ENCODE assay signal across 27 cellular contexts in genomic region chr5:79526493-79526892, GRCh38. TPM values are rescaled to one million over a fixed set of nuclear protein-coding genes. Genes with fewer than 3 reads are reported as not detected.
A peak's percentile ranks its signal among the peaks of the same experiment; 100 is the strongest.
DNase-seq lines count a peak whose midpoint lies in the region; ATAC-seq and TF ChIP-seq lines count a peak whose summit lies in the region.
"Had no signal": no experiment of that assay in that cellular context is flagged by ENCODE, and none has a peak within 500 bp of the region (broad histone marks: within the 10 kb centered on the region; RNA-seq: fewer than 3 reads in every experiment).

No MANE protein-coding gene starts in this region.

- H3K4me1 ChIP-seq in gastrocnemius medialis: peaks cover 7 to 10% of the 10 kb centered on the region in 2 donors
- H3K4me1 ChIP-seq in mesenchymal stem cell (ENCODE audit: control insufficient read depth, insufficient read depth, low read depth, low read length): no peaks in the 10 kb centered on the region
- H3K4me1 ChIP-seq: A549, BE2C, BLaER1, Caco-2 had no signal

- H3K4me3 ChIP-seq in gastrocnemius medialis (no peak overlapping the region), mesenchymal stem cell (ENCODE audit: insufficient read depth in 1 of 2, low read depth in 1 of 2, low read length in 2 of 2) (no peak overlapping the region)
- H3K4me3 ChIP-seq: A549; BLaER1; BLaER1 treated with 17β-estradiol and CSF1 and Interleukin-3, amounts not matched to agents 10 nM and 100 nM had no signal

- H2BK12ac ChIP-seq in mesenchymal stem cell (ENCODE audit: low read length in 2 of 2): no peak overlapping the region

- H3K4ac ChIP-seq in mesenchymal stem cell (ENCODE audit: low read depth in 1 of 2, low read length in 2 of 2): no peak overlapping the region

- no peak overlapping the region for H3K4me2 ChIP-seq in mesenchymal stem cell (ENCODE audit: low read length, poor library complexity, severe bottlenecking)
- H3K4me2 ChIP-seq: A549; BLaER1; BLaER1 treated with 17β-estradiol and CSF1 and Interleukin-3, amounts not matched to agents 10 nM and 100 nM had no signal

- no peak overlapping the region for H2AFZ ChIP-seq in mesenchymal stem cell (ENCODE audit: low read depth, low read length)

- peak; percentile 42 to 63 for ATAC-seq in gastrocnemius medialis
- ATAC-seq: A549; CD8-positive, alpha-beta T cell had no signal

- 96% methylated on average over 2 of the region's 2 CpGs for WGBS in mesenchymal stem cell

- in situ Hi-C loops in gastrocnemius medialis (cut with MboI; ENCODE audit: low sequenced_read_pairs in 4 of 4): no loop called here

- no peak overlapping the region for H3K14ac ChIP-seq in mesenchymal stem cell (ENCODE audit: low read length in 2 of 2)

- DNase-seq in gastrocnemius medialis: peak in 1 of 2 donors; percentile 36
- no peak for DNase-seq in mesenchymal stem cell
- DNase-seq: 8988T; ACHN; AML-193; BE2C; C1 segment of cervical spinal cord; Caco-2; Calu3; CD4-positive, alpha-beta memory T cell; CD4-positive, alpha-beta T cell; CD4-positive, CD25-positive, alpha-beta regulatory T cell; CD8-positive, alpha-beta memory T cell; CD8-positive, alpha-beta T cell; COR-L47; DMS 273 treated with DMSO at 0.1 percent for 48 hours; DMS153; DMS53; DMS79; DMS79 treated with DMSO at 0.1 percent for 48 hours; DND-41; EL had no signal

- TF ChIP-seq POLR2A in gastrocnemius medialis (IDR thresholded peaks at IDR 0.05): no peak

- no peaks in the 10 kb centered on the region for H3K27me3 ChIP-seq in gastrocnemius medialis
- no peaks in the 10 kb centered on the region for H3K27me3 ChIP-seq in mesenchymal stem cell (ENCODE audit: control insufficient read depth in 1 of 2, insufficient read depth in 1 of 2, low read length in 2 of 2)
- H3K27me3 ChIP-seq: BE2C; BLaER1; BLaER1 treated with 17β-estradiol and CSF1 and Interleukin-3, amounts not matched to agents 10 nM and 100 nM had no signal

- no peak overlapping the region for H2BK15ac ChIP-seq in mesenchymal stem cell (ENCODE audit: low read depth, poor library complexity, severe bottlenecking)

- no peaks in the 10 kb centered on the region for H3K36me3 ChIP-seq in gastrocnemius medialis
- H3K36me3 ChIP-seq in mesenchymal stem cell (ENCODE audit: control insufficient read depth in 1 of 2, insufficient read depth in 2 of 2, low read depth in 1 of 2, low read length in 2 of 2): no peaks in the 10 kb centered on the region
- H3K36me3 ChIP-seq: BE2C, BLaER1 had no signal

- no peak overlapping the region for H2BK120ac ChIP-seq in mesenchymal stem cell (ENCODE audit: low read depth, low read length)

- H3K18ac ChIP-seq in mesenchymal stem cell (ENCODE audit: low read depth in 1 of 2, low read length in 2 of 2): no peak overlapping the region

- H3K9ac ChIP-seq in mesenchymal stem cell (ENCODE audit: low read length): no peak overlapping the region
- H3K9ac ChIP-seq: BLaER1; BLaER1 treated with 17β-estradiol and CSF1 and Interleukin-3, amounts not matched to agents 10 nM and 100 nM had no signal

- H3K79me1 ChIP-seq in mesenchymal stem cell (replicated peaks; ENCODE audit: low read length, poor library complexity, severe bottlenecking): no peaks in the 10 kb centered on the region

- TF ChIP-seq CTCF in gastrocnemius medialis (IDR thresholded peaks at IDR 0.05 in 4 of 5, conservative IDR thresholded peaks at IDR 0.05 in 1 of 5): no peak

- H4K91ac ChIP-seq in mesenchymal stem cell (ENCODE audit: low read length): no peak overlapping the region

- H3K9me3 ChIP-seq in gastrocnemius medialis (no peaks in the 10 kb centered on the region), mesenchymal stem cell (ENCODE audit: control insufficient read depth, low read length) (peaks cover 8% of the 10 kb centered on the region)
- H3K9me3 ChIP-seq: BE2C had no signal

- H4K8ac ChIP-seq in mesenchymal stem cell (ENCODE audit: low read length): no peak overlapping the region

- H2AK5ac ChIP-seq in mesenchymal stem cell (ENCODE audit: low read length, severe bottlenecking): no peak overlapping the region

- H3K27ac ChIP-seq in gastrocnemius medialis: peak overlapping the region; percentile 71 to 83 (median 76)
- no peak overlapping the region for H3K27ac ChIP-seq in mesenchymal stem cell (ENCODE audit: low read length, poor library complexity, severe bottlenecking)
- H3K27ac ChIP-seq: 22Rv1; A549; BLaER1; BLaER1 treated with 17β-estradiol and CSF1 and Interleukin-3, amounts not matched to agents 10 nM and 100 nM; C4-2B had no signal

- no peak overlapping the region for H3K23ac ChIP-seq in mesenchymal stem cell (ENCODE audit: low read length in 2 of 2)

- intact Hi-C loops in gastrocnemius medialis (cut with DNase I; ENCODE audit: low total_unique reads): no loop called here

- no peak overlapping the region for H2BK5ac ChIP-seq in mesenchymal stem cell (ENCODE audit: low read depth, low read length, poor library complexity, severe bottlenecking)

RNA-seq across cellular contexts. Expression of gene HOMER1, which starts 12.6 kb away (rescaled TPM):
- total RNA-seq in gastrocnemius medialis: 10 to 100 TPM; 23.5 to 51.0 (median 33.0) TPM
- polyA plus RNA-seq in mesenchymal stem cell (2013, experiment 1 of 2): 23.2 TPM
- 20.9 TPM for polyA plus RNA-seq in mesenchymal stem cell (2013, experiment 2 of 2)
